In genomic region chr10:116728526-116729096, GRCh38 we compare ENCODE assay signal across 30 cellular contexts. TPM values are rescaled to one million over a fixed set of nuclear protein-coding genes. Genes with fewer than 3 reads are reported as not detected.
A peak's percentile ranks its signal among the peaks of the same experiment; 100 is the strongest.
DNase-seq lines count a peak whose midpoint lies in the region; ATAC-seq and TF ChIP-seq lines count a peak whose summit lies in the region.
"Had no signal": no experiment of that assay in that cellular context is flagged by ENCODE, and none has a peak within 500 bp of the region (broad histone marks: within the 10 kb centered on the region; RNA-seq: fewer than 3 reads in every experiment).

No MANE protein-coding gene starts in this region.

- no peaks in the 10 kb centered on the region for H3F3A ChIP-seq in GM23248 (ENCODE audit: insufficient read depth)

- no peak overlapping the region for H3K4me3 ChIP-seq in GM23248
- H3K4me3 ChIP-seq in cardiac fibroblast (replicated peaks in 1 of 2; ENCODE audit: low read depth in 2 of 2, low read length in 2 of 2): no peak overlapping the region
- H3K4me3 ChIP-seq: body of pancreas, gastroesophageal sphincter, HAP-1 had no signal

- no peaks in the 10 kb centered on the region for H3K79me2 ChIP-seq in GM23248 (ENCODE audit: insufficient read depth)

- H3K9ac ChIP-seq in GM23248: no peak overlapping the region
- H3K9ac ChIP-seq: KMS-11, SK-N-SH had no signal

- no peak overlapping the region for H3K4me3 Mint-ChIP-seq in activated naive CD4-positive, alpha-beta T cell treated with anti-CD3 and anti-CD28 coated beads, Interleukin-2, amount 10 ng/mL, durations not matched to agents 7 days and 5 days
- H3K4me3 Mint-ChIP-seq: CD8-positive, alpha-beta T cell; stimulated activated effector memory CD8-positive, alpha-beta T cell treated with anti-CD3 and anti-CD28 coated beads, Interleukin-12 subunit alpha, Interleukin-12 subunit beta, amount 100 ng/mL, for 72 hours had no signal

- no peak overlapping the region for H3K27ac ChIP-seq in GM23248
- H3K27ac ChIP-seq: 22Rv1, body of pancreas, gastroesophageal sphincter, KMS-11 had no signal

- no peaks in the 10 kb centered on the region for H3K9me3 Mint-ChIP-seq in activated naive CD4-positive, alpha-beta T cell treated with anti-CD3 and anti-CD28 coated beads, Interleukin-2, amount 10 ng/mL, durations not matched to agents 7 days and 5 days
- H3K9me3 Mint-ChIP-seq: CD8-positive, alpha-beta T cell; stimulated activated effector memory CD8-positive, alpha-beta T cell treated with anti-CD3 and anti-CD28 coated beads, Interleukin-12 subunit alpha, Interleukin-12 subunit beta, amount 100 ng/mL, for 72 hours had no signal

- H3K27ac Mint-ChIP-seq in activated naive CD4-positive, alpha-beta T cell treated with anti-CD3 and anti-CD28 coated beads, Interleukin-2, amount 10 ng/mL, durations not matched to agents 7 days and 5 days: no peak overlapping the region
- H3K27ac Mint-ChIP-seq: CD8-positive, alpha-beta T cell; stimulated activated effector memory CD8-positive, alpha-beta T cell treated with anti-CD3 and anti-CD28 coated beads, Interleukin-12 subunit alpha, Interleukin-12 subunit beta, amount 100 ng/mL, for 72 hours had no signal

- CTCF ChIA-PET in activated naive CD4-positive, alpha-beta T cell treated with anti-CD3 and anti-CD28 coated beads, Interleukin-2, amount 10 ng/mL, durations not matched to agents 7 days and 5 days (lab: Charles Lee): no interaction called here

- no peaks in the 10 kb centered on the region for H3K36me3 ChIP-seq in GM23248 (ENCODE audit: low read depth)
- H3K36me3 ChIP-seq: BE2C, gastroesophageal sphincter, HAP-1 had no signal

- TF ChIP-seq POLR2A in GM18505 (IDR thresholded peaks at IDR 0.05; ENCODE audit: borderline replicate concordance, extremely low read depth, insufficient read depth, insufficient read length): no peak

- no peaks in the 10 kb centered on the region for H3K27me3 ChIP-seq in GM23248 (replicated peaks; ENCODE audit: insufficient read depth)
- H3K27me3 ChIP-seq: BE2C, body of pancreas, gastroesophageal sphincter had no signal

- H3K36me3 Mint-ChIP-seq in activated naive CD4-positive, alpha-beta T cell treated with anti-CD3 and anti-CD28 coated beads, Interleukin-2, amount 10 ng/mL, durations not matched to agents 7 days and 5 days: no peaks in the 10 kb centered on the region
- H3K36me3 Mint-ChIP-seq: CD8-positive, alpha-beta T cell; stimulated activated effector memory CD8-positive, alpha-beta T cell treated with anti-CD3 and anti-CD28 coated beads, Interleukin-12 subunit alpha, Interleukin-12 subunit beta, amount 100 ng/mL, for 72 hours had no signal

- no peak overlapping the region for H2AFZ ChIP-seq in GM23248

- WGBS in GM23248 (ENCODE audit: low coverage in 1 of 2, low lambda C conversion rate in 2 of 2, missing lambda C conversion rate in 2 of 2), 2 experiments: 95 to 97% methylated on average over 5 of the region's 5 CpGs

- no peak for TF ChIP-seq CTCF in cardiac fibroblast (IDR thresholded peaks at IDR 0.05; ENCODE audit: low read depth, low read length)

- no peaks in the 10 kb centered on the region for H3K9me2 ChIP-seq in GM23248 (ENCODE audit: insufficient read depth)
- H3K9me2 ChIP-seq: SK-N-SH had no signal

- no peak overlapping the region for H3K4me2 ChIP-seq in GM23248 (ENCODE audit: unreplicated experiment)
- H3K4me2 ChIP-seq: KMS-11, SK-N-SH had no signal

- ATAC-seq in HG02678 (IDR thresholded peaks at IDR 0.05; ENCODE audit: unreplicated experiment) (no peak), GM21390 (IDR thresholded peaks at IDR 0.05; ENCODE audit: unreplicated experiment) (no peak), GM18505 (IDR thresholded peaks at IDR 0.05; ENCODE audit: unreplicated experiment) (no peak)
- ATAC-seq: body of pancreas; CD8-positive, alpha-beta T cell; gastroesophageal sphincter; left ventricle myocardium superior; PC-3; Right ventricle myocardium inferior; stimulated activated effector memory CD8-positive, alpha-beta T cell treated with anti-CD3 and anti-CD28 coated beads, Interleukin-12 subunit alpha, Interleukin-12 subunit beta, amount 100 ng/mL, for 72 hours had no signal

- peaks cover 22% of the 10 kb centered on the region for H3K4me1 Mint-ChIP-seq in activated naive CD4-positive, alpha-beta T cell treated with anti-CD3 and anti-CD28 coated beads, Interleukin-2, amount 10 ng/mL, durations not matched to agents 7 days and 5 days

- no peaks in the 10 kb centered on the region for H4K20me1 ChIP-seq in GM23248 (ENCODE audit: insufficient read depth)

- H3K9me3 ChIP-seq in GM23248 (ENCODE audit: low read depth): no peaks in the 10 kb centered on the region
- H3K9me3 ChIP-seq: BE2C, body of pancreas, gastroesophageal sphincter, HAP-1, SK-N-SH had no signal

- in situ Hi-C loops in GM23248 (cut with MboI): no loop called here

- peaks cover 13% of the 10 kb centered on the region for H3K4me1 ChIP-seq in GM23248 (ENCODE audit: insufficient read depth)
- H3K4me1 ChIP-seq: BE2C, body of pancreas, HAP-1 had no signal

- peak; percentile 55 for DNase-seq in A172 (ENCODE audit: low spot score)
- DNase-seq in GM23248: peak; percentile 24
- DNase-seq in cardiac fibroblast (ENCODE audit: low read depth in 2 of 2): peak; percentile 7 to 32
- peak; percentile 97 for DNase-seq in kidney glomerular epithelial cell (lab: John Stamatoyannopoulos, UW)
- no peak for DNase-seq in activated naive CD4-positive, alpha-beta T cell treated with anti-CD3 and anti-CD28 coated beads, Interleukin-2, amount 10 ng/mL, durations not matched to agents 7 days and 5 days
- DNase-seq: activated CD4-positive, alpha-beta T cell treated with anti-CD3 and anti-CD28 coated beads, Interleukin-2, amount 50 U/mL, for 48 hours; activated T-cell treated with anti-CD3 and anti-CD28 coated beads, Interleukin-2, amount 50 U/mL, for 48 hours; BE2C; body of pancreas; CD8-positive, alpha-beta T cell; cerebellar nuclear complex; DMS 273 treated with DMSO at 0.1 percent for 48 hours; hypothalamus; left ventricle myocardium superior; MM.1S; NCI-H1105 treated with DMSO at 0.1 percent for 48 hours; NCI-H2029 treated with DMSO at 0.1 percent for 48 hours; NCI-H524 treated with DMSO at 0.1 percent for 48 hours; PC-3; SK-N-SH; trophoblast cell had no signal

- H3K27me3 Mint-ChIP-seq in activated naive CD4-positive, alpha-beta T cell treated with anti-CD3 and anti-CD28 coated beads, Interleukin-2, amount 10 ng/mL, durations not matched to agents 7 days and 5 days: peaks cover 95% of the 10 kb centered on the region

RNA-seq across cellular contexts. Expression of gene HSPA12A, which starts 13.8 kb away (rescaled TPM):
- 9.7 and 12.1 TPM in 2 replicates for total RNA-seq in A172 (2014; rRNA removed; shearing (Covaris generic))
- total RNA-seq in GM23248 (2014; rRNA removed; shearing (Covaris generic)): 4.8 and 4.9 TPM in 2 replicates
- 5.4 and 5.6 TPM in 2 replicates for polyA plus RNA-seq in GM23248 (2016; fragmentation: Nextera tagmentation; extraction: Ambion mirVana)
